Comparison of ENCODE assay signal across 1 cellular context in the genomic region with DNA sequence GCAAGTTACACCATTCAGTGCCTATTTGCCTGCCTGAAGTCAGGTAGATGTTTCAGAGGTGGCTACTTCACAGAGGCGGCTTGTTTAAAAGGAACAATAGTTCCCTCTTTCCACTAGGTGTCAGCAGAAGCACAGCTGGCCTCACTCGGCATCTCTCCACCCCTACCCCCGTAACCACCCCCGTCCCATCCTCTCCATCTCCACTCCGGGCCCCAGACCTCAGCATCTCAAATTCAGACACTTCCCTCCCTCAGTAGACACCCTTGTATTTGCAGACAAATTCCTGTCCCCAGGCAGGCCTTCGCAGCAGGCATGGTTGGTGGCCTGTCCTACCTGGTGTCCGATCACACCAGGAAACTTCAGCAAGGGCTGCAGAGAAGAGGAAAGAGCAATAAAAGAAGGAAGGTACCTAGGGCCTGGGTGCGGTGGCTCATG.
TF ChIP-seq lines count a peak whose summit lies in the region.

No MANE protein-coding gene starts in this region.

TF ChIP-seq in GM12878, 131 proteins besides CTCF, POLR2A, EP300 and RAD21 (continued from another document):
- TF ChIP-seq, protein P1, sequence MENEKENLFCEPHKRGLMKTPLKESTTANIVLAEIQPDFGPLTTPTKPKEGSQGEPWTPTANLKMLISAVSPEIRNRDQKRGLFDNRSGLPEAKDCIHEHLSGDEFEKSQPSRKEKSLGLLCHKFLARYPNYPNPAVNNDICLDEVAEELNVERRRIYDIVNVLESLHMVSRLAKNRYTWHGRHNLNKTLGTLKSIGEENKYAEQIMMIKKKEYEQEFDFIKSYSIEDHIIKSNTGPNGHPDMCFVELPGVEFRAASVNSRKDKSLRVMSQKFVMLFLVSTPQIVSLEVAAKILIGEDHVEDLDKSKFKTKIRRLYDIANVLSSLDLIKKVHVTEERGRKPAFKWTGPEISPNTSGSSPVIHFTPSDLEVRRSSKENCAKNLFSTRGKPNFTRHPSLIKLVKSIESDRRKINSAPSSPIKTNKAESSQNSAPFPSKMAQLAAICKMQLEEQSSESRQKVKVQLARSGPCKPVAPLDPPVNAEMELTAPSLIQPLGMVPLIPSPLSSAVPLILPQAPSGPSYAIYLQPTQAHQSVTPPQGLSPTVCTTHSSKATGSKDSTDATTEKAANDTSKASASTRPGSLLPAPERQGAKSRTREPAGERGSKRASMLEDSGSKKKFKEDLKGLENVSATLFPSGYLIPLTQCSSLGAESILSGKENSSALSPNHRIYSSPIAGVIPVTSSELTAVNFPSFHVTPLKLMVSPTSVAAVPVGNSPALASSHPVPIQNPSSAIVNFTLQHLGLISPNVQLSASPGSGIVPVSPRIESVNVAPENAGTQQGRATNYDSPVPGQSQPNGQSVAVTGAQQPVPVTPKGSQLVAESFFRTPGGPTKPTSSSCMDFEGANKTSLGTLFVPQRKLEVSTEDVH (IDR thresholded peaks at IDR 0.05; ENCODE audit: low read depth, partially characterized antibody), result no peak
- TF ChIP-seq MTA3 (IDR thresholded peaks at IDR 0.05; ENCODE audit: borderline replicate concordance, low read length), result no peak
- TF ChIP-seq BRCA1 (IDR thresholded peaks at IDR 0.05; ENCODE audit: low read depth, low read length), result no peak
- TF ChIP-seq NBN (IDR thresholded peaks at IDR 0.05), result peak; percentile 61
- TF ChIP-seq SMC3 (IDR thresholded peaks at IDR 0.05; ENCODE audit: borderline replicate concordance, low read length), result peak; percentile 64
- TF ChIP-seq, protein P2, sequence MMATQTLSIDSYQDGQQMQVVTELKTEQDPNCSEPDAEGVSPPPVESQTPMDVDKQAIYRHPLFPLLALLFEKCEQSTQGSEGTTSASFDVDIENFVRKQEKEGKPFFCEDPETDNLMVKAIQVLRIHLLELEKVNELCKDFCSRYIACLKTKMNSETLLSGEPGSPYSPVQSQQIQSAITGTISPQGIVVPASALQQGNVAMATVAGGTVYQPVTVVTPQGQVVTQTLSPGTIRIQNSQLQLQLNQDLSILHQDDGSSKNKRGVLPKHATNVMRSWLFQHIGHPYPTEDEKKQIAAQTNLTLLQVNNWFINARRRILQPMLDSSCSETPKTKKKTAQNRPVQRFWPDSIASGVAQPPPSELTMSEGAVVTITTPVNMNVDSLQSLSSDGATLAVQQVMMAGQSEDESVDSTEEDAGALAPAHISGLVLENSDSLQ (IDR thresholded peaks at IDR 0.05), result no peak
- no peak for TF ChIP-seq MTA2 (IDR thresholded peaks at IDR 0.05; ENCODE audit: low read depth)
- TF ChIP-seq, protein P3, sequence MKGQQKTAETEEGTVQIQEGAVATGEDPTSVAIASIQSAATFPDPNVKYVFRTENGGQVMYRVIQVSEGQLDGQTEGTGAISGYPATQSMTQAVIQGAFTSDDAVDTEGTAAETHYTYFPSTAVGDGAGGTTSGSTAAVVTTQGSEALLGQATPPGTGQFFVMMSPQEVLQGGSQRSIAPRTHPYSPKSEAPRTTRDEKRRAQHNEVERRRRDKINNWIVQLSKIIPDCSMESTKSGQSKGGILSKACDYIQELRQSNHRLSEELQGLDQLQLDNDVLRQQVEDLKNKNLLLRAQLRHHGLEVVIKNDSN (IDR thresholded peaks at IDR 0.05; ENCODE audit: borderline replicate concordance, extremely low read length, insufficient read depth, low read depth, low read length), result no peak
- TF ChIP-seq, protein P4, sequence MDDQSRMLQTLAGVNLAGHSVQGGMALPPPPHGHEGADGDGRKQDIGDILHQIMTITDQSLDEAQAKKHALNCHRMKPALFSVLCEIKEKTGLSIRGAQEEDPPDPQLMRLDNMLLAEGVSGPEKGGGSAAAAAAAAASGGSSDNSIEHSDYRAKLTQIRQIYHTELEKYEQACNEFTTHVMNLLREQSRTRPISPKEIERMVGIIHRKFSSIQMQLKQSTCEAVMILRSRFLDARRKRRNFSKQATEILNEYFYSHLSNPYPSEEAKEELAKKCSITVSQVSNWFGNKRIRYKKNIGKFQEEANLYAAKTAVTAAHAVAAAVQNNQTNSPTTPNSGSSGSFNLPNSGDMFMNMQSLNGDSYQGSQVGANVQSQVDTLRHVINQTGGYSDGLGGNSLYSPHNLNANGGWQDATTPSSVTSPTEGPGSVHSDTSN (IDR thresholded peaks at IDR 0.05; ENCODE audit: insufficient replicate concordance, low read depth, low read length), result no peak
- no peak for TF ChIP-seq PML (IDR thresholded peaks at IDR 0.05; ENCODE audit: low read length)
- TF ChIP-seq, protein P5, sequence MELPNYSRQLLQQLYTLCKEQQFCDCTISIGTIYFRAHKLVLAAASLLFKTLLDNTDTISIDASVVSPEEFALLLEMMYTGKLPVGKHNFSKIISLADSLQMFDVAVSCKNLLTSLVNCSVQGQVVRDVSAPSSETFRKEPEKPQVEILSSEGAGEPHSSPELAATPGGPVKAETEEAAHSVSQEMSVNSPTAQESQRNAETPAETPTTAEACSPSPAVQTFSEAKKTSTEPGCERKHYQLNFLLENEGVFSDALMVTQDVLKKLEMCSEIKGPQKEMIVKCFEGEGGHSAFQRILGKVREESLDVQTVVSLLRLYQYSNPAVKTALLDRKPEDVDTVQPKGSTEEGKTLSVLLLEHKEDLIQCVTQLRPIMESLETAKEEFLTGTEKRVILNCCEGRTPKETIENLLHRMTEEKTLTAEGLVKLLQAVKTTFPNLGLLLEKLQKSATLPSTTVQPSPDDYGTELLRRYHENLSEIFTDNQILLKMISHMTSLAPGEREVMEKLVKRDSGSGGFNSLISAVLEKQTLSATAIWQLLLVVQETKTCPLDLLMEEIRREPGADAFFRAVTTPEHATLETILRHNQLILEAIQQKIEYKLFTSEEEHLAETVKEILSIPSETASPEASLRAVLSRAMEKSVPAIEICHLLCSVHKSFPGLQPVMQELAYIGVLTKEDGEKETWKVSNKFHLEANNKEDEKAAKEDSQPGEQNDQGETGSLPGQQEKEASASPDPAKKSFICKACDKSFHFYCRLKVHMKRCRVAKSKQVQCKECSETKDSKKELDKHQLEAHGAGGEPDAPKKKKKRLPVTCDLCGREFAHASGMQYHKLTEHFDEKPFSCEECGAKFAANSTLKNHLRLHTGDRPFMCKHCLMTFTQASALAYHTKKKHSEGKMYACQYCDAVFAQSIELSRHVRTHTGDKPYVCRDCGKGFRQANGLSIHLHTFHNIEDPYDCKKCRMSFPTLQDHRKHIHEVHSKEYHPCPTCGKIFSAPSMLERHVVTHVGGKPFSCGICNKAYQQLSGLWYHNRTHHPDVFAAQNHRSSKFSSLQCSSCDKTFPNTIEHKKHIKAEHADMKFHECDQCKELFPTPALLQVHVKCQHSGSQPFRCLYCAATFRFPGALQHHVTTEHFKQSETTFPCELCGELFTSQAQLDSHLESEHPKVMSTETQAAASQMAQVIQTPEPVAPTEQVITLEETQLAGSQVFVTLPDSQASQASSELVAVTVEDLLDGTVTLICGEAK (IDR thresholded peaks at IDR 0.05; ENCODE audit: borderline replicate concordance), result no peak
- no peak for TF ChIP-seq POLR2AphosphoS2 (IDR thresholded peaks at IDR 0.05; ENCODE audit: low read depth, low read length)
- no peak for TF ChIP-seq HCFC1 (IDR thresholded peaks at IDR 0.05; ENCODE audit: low read length)
- TF ChIP-seq TCF3 (IDR thresholded peaks at IDR 0.05; ENCODE audit: borderline replicate concordance, insufficient read depth, low read depth, low read length), result no peak
- no peak for TF ChIP-seq SUZ12 (IDR thresholded peaks at IDR 0.05; ENCODE audit: unreplicated experiment)
